11 cellular contexts compared by ENCODE assay signal in the genomic region with DNA sequence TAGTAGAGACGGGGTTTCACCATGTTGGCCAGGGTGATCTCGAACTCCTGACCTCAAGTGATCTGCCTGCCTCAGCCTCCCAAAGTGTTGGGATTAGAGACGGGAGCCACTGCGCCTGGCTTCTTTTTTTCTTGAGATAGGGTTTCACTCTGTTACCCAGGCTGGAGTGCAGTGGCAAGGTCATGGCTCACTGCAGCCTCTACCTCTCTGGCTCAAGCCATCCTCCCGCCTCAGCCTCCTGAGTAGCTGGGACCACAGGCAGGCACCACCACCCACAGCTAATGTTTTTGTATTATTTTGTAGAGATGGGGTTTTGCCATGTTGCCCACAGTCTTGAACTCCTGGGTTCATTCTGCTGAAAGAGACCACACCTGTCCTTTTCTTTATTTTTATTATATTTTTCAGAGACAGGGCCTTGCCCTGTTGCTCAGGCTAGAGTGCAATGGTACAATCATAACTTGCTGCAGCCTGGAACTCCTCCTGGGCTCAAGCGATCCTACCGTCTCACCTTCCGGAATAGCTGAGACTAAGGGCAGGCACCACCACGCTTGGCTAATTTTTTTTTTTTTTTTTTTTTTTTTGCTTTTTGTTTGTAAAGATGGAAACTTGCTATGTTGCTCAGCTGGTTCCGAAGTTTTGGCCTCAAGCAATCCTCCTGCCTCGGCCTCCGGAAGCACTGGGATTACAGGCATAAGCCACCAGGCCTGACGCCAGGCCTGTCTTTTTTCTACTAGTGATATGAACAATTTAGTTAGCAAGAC. TPM values are rescaled to one million over a fixed set of nuclear protein-coding genes. Genes with fewer than 3 reads are reported as not detected.
DNase-seq lines count a peak whose midpoint lies in the region; ATAC-seq and TF ChIP-seq lines count a peak whose summit lies in the region.
"Had no signal": no experiment of that assay in that cellular context is flagged by ENCODE, and none has a peak within 500 bp of the region (broad histone marks: within the 10 kb centered on the region; RNA-seq: fewer than 3 reads in every experiment).

No MANE protein-coding gene starts in this region.

- H3K79me2 ChIP-seq in ACC112 (ENCODE audit: control insufficient read depth, insufficient read depth, low read length, unreplicated experiment) = peaks cover 78% of the 10 kb centered on the region
- H3K79me2 ChIP-seq in osteoblast (ENCODE audit: insufficient read depth, low read length) = peaks cover 86% of the 10 kb centered on the region

- ATAC-seq in Panc1 = no peak

- H3K9me3 ChIP-seq in Panc1 (ENCODE audit: control insufficient read depth, insufficient read depth, low read depth, low read length) = no peaks in the 10 kb centered on the region
- no peaks in the 10 kb centered on the region for H3K9me3 ChIP-seq in endocrine pancreas (ENCODE audit: control insufficient read depth, low read length)
- H3K9me3 ChIP-seq in osteoblast (ENCODE audit: low read depth, low read length) = no peaks in the 10 kb centered on the region

- DNase-seq in Panc1 (ENCODE audit: low read depth, low spot score) (no peak), osteoblast (ENCODE audit: insufficient read length, low spot score, missing footprints) (no peak), superior temporal gyrus (ENCODE audit: extremely low spot score) (no peak), NCI-H2196 (lab: John Stamatoyannopoulos, UW; ENCODE audit: unreplicated experiment) (no peak), GM13976 (ENCODE audit: low spot score) (no peak), KG1 (lab: John Stamatoyannopoulos, UW) (no peak)
- DNase-seq: NCI-H446 had no signal

- in situ Hi-C loops in Panc1 (cut with HindIII; ENCODE audit: low pct_unique_long_range_greater_than_20kb, low sequenced_read_pairs) (no loop called here), GM13976 (cut with MboI; ENCODE audit: low sequenced_read_pairs, unreplicated experiment) (no loop called here)

- intact Hi-C loops in Panc1 (cut with micrococcal nuclease; ENCODE audit: unreplicated experiment) = no loop called here

- H3K4me3 ChIP-seq in ACC112 (ENCODE audit: low read depth, low read length) (peak overlapping the region; percentile 90), Panc1 (ENCODE audit: low read depth in 2 of 2, low read length in 2 of 2) (peak overlapping the region; percentile 78 to 99), endocrine pancreas (ENCODE audit: control insufficient read depth, insufficient read depth, low read length) (no peak overlapping the region), osteoblast (ENCODE audit: insufficient read depth, low read length) (peak overlapping the region; percentile 99)

- H2AFZ ChIP-seq in ACC112 (ENCODE audit: low read length, unreplicated experiment) (no peak overlapping the region), osteoblast (ENCODE audit: low read length) (no peak overlapping the region)

- peaks cover 49% of the 10 kb centered on the region for H3K4me1 ChIP-seq in ACC112 (ENCODE audit: control insufficient read depth, insufficient read depth, low read length, unreplicated experiment)
- peaks cover 61% of the 10 kb centered on the region for H3K4me1 ChIP-seq in Panc1 (ENCODE audit: control insufficient read depth, insufficient read depth, low read length)
- no peaks in the 10 kb centered on the region for H3K4me1 ChIP-seq in endocrine pancreas (ENCODE audit: control insufficient read depth, insufficient read depth, low read length)
- peaks cover 68% of the 10 kb centered on the region for H3K4me1 ChIP-seq in osteoblast (ENCODE audit: insufficient read depth, low read length)

- H3K27me3 ChIP-seq in ACC112 (ENCODE audit: insufficient read depth, low read length) (no peaks in the 10 kb centered on the region), Panc1 (ENCODE audit: control insufficient read depth, insufficient read depth, low read length) (no peaks in the 10 kb centered on the region), endocrine pancreas (ENCODE audit: control insufficient read depth, insufficient read depth, low read length) (no peaks in the 10 kb centered on the region), osteoblast (ENCODE audit: insufficient read depth, low read length) (no peaks in the 10 kb centered on the region)

- peaks cover 58% of the 10 kb centered on the region for H4K20me1 ChIP-seq in osteoblast (ENCODE audit: insufficient read depth, low read length)

- peaks cover 9% of the 10 kb centered on the region; the same call in 1 of the 2 replicates for H3K36me3 ChIP-seq in ACC112 (ENCODE audit: insufficient read depth, low read length)
- H3K36me3 ChIP-seq in Panc1 (ENCODE audit: control insufficient read depth, insufficient read depth, low read length) = peaks cover 8% of the 10 kb centered on the region
- peaks cover 3% of the 10 kb centered on the region for H3K36me3 ChIP-seq in endocrine pancreas (ENCODE audit: control insufficient read depth, insufficient read depth, low read length)
- H3K36me3 ChIP-seq in osteoblast (ENCODE audit: insufficient read depth, low read length) = peaks cover 23% of the 10 kb centered on the region

- peak overlapping the region; percentile 84 for H3K4me2 ChIP-seq in osteoblast (ENCODE audit: insufficient read depth, low read length)

- CTCF ChIA-PET in Panc1 (lab: Charles Lee) = interaction anchor here (0.7 kb wide), 1 partner anchor 11 kb away, joined by 4 read pairs; no protein-coding TSS in a partner anchor

- BruUV-seq in Panc1 (replicated peaks; lab: Mats Ljungman, UMichigan) = no TSS peak

- POLR2A ChIA-PET in Panc1 (lab: Charles Lee) = interaction anchor here (0.6 to 0.7 kb wide), 3 partner anchors 11 to 234 kb away, joined by 4 to 28 read pairs (median 5); no protein-coding TSS in a partner anchor

- no peak for TF ChIP-seq CTCF in Panc1 (IDR thresholded peaks at IDR 0.05)
- no peak for TF ChIP-seq CTCF in osteoblast (IDR thresholded peaks at IDR 0.05; ENCODE audit: extremely low read depth, low read depth, low read length)
- TF ChIP-seq CTCF in GM13976 (IDR thresholded peaks at IDR 0.05; ENCODE audit: borderline replicate concordance, control extremely low read depth, extremely low read depth, insufficient read depth, missing control alignments) = no peak

- H3K27ac ChIP-seq in ACC112 (ENCODE audit: low read depth, low read length) (peak overlapping the region; percentile 94), Panc1 (ENCODE audit: low read length) (peak overlapping the region; percentile 92), osteoblast (ENCODE audit: low read depth, low read length) (peak overlapping the region; percentile 55)

- H3K9ac ChIP-seq in endocrine pancreas (ENCODE audit: control insufficient read depth, insufficient read depth, low read length) = peak overlapping the region; percentile 11

RNA-seq across cellular contexts. Expression of gene LMNA, which starts 3.1 kb away (rescaled TPM):
- total RNA-seq in Panc1 (2021; ENCODE audit: unreplicated experiment) (691 TPM), osteoblast (774 and 854 TPM in 2 replicates)
- polyA plus RNA-seq in Panc1 (2012; ENCODE audit: insufficient read length) = 726 TPM

RNA-seq across cellular contexts. Expression of gene MEX3A, which starts 35.3 kb away (rescaled TPM):
- 15.8 TPM for total RNA-seq in Panc1 (2021; ENCODE audit: unreplicated experiment)
- 33.1 TPM for polyA plus RNA-seq in Panc1 (2012; ENCODE audit: insufficient read length)
- total RNA-seq in osteoblast = 0.88 and 1.1 TPM in 2 replicates

RNA-seq across cellular contexts. Expression of gene SEMA4A, which starts 35.8 kb away (rescaled TPM):
- total RNA-seq in Panc1 (2021; ENCODE audit: unreplicated experiment) = 0.21 TPM
- polyA plus RNA-seq in Panc1 (2012; ENCODE audit: insufficient read length) = 0.22 TPM
- total RNA-seq in osteoblast = 1.5 and 1.8 TPM in 2 replicates

RNA-seq across cellular contexts. Expression of gene RAB25, which starts 56.6 kb away (rescaled TPM):
- total RNA-seq in Panc1 (2021; ENCODE audit: unreplicated experiment) = not detected
- not detected for polyA plus RNA-seq in Panc1 (2012; ENCODE audit: insufficient read length)
- not detected in 2 replicates for total RNA-seq in osteoblast
- total RNA-seq: posterior vena cava, subcutaneous adipose tissue had no signal
